Comparison of ENCODE assay signal across 8 cellular contexts in the genomic region with DNA sequence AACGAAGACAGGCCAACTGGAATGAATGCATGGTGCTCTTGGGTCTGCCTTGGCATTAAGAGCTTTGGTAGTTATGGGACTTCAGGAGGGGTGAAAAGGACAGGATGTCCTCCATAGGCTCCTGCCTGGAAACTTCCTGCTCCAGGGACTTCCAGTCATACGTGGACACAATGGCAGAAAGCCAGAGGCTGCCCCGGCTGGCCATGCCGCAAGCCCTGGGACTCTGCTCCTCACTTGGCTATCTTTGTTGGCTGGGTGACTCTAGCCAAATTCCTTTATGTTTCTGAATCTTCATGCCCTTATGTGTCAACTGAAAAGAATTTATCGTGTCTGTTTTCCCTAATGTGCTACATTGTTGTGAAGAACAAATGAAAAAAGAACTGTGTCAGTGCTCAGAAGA.
DNase-seq lines count a peak whose midpoint lies in the region; ATAC-seq and TF ChIP-seq lines count a peak whose summit lies in the region.

No MANE protein-coding gene starts in this region.

- TF ChIP-seq CTCF in ovary (IDR thresholded peaks at IDR 0.05) (no peak), Calu3 (IDR thresholded peaks at IDR 0.05; ENCODE audit: unreplicated experiment) (no peak)

- DNase-seq in AG20443 (ENCODE audit: low spot score) (peak; percentile 88), amniotic epithelial cell (ENCODE audit: low read depth) (peak; percentile 66), glomerular visceral epithelial cell (ENCODE audit: extremely low spot score) (peak; percentile 88), ovary (peak; percentile 41 to 69 (median 52)), NCI-H187 treated with DMSO at 0.1 percent for 48 hours (lab: John Stamatoyannopoulos, UW) (no peak), Calu3 (no peak), NCI-H2171 (lab: John Stamatoyannopoulos, UW) (no peak)

- no peaks in the 10 kb centered on the region for H3K27me3 Mint-ChIP-seq in Calu3 (ENCODE audit: unreplicated experiment)

- no peak overlapping the region for H3K27ac ChIP-seq in ovary

- no peaks in the 10 kb centered on the region for H3K9me3 Mint-ChIP-seq in Calu3 (ENCODE audit: low read depth, unreplicated experiment)

- H3K36me3 Mint-ChIP-seq in Calu3 (ENCODE audit: insufficient read depth, unreplicated experiment) = peaks cover 5% of the 10 kb centered on the region

- WGBS in ovary, 3 donors = 9 to 11% (median 10%) methylated on average over 5 of the region's 5 CpGs

- BruUV-seq in Calu3 (replicated peaks; lab: Mats Ljungman, UMichigan) = no TSS peak

- no peak overlapping the region for H3K4me3 Mint-ChIP-seq in Calu3 (ENCODE audit: low read depth, unreplicated experiment)

- H3K27me3 ChIP-seq in ovary = no peaks in the 10 kb centered on the region

- H3K9me3 ChIP-seq in ovary = no peaks in the 10 kb centered on the region

- ATAC-seq in GM18909 (IDR thresholded peaks at IDR 0.05; ENCODE audit: poor library complexity, unreplicated experiment) = no peak

- peaks cover 42% of the 10 kb centered on the region for H3K4me1 Mint-ChIP-seq in Calu3 (ENCODE audit: low read depth, unreplicated experiment)

- TF ChIP-seq POLR2A in ovary (IDR thresholded peaks at IDR 0.05) = no peak

- CTCF ChIA-PET in Calu3 (lab: Charles Lee) = interaction anchor here (0.5 kb wide), 1 partner anchor 49 kb away, joined by 3 read pairs; no protein-coding TSS in a partner anchor

- intact Hi-C loops in ovary (cut with DNase I) = no loop called here
- intact Hi-C loops in Calu3 (cut with micrococcal nuclease; ENCODE audit: unreplicated experiment) = no loop called here

- H3K4me1 ChIP-seq in ovary (ENCODE audit: insufficient read depth) = peaks cover 15% of the 10 kb centered on the region

- no peak for TF ChIP-seq EP300 in ovary (IDR thresholded peaks at IDR 0.05)

- no peak overlapping the region for H3K27ac Mint-ChIP-seq in Calu3 (ENCODE audit: unreplicated experiment)

- no peaks in the 10 kb centered on the region for H3K36me3 ChIP-seq in ovary

- H3K4me3 ChIP-seq in ovary = no peak overlapping the region

Comparison
In these comparisons a context has a peak if more than half of its experiments do, and no peak if none do; other contexts are left out.
1. DNase-seq: peak in AG20443 (single experiment), amniotic epithelial cell (single experiment), glomerular visceral epithelial cell (single experiment) and ovary (5 of 5); none in NCI-H187 treated with DMSO at 0.1 percent for 48 hours (single experiment), Calu3 (single experiment) and NCI-H2171 (single experiment).